1 cellular context compared by ENCODE assay signal in genomic region chr10:28211759-28212158, GRCh38.
TF ChIP-seq lines count a peak whose summit lies in the region.

No MANE protein-coding gene starts in this region.

TF ChIP-seq in HCT116, 20 proteins besides CTCF, POLR2A, EP300 and RAD21 (continued from another document):
- TF ChIP-seq CBX3 (IDR thresholded peaks at IDR 0.05; ENCODE audit: low read depth) (no peak), POLR2AphosphoS5 (IDR thresholded peaks at IDR 0.05; ENCODE audit: low read depth, low read length) (no peak), REST (IDR thresholded peaks at IDR 0.05; ENCODE audit: low read depth) (no peak), ZBTB33 (IDR thresholded peaks at IDR 0.05; ENCODE audit: extremely low read depth, insufficient replicate concordance, low read length) (no peak), ATF3 (IDR thresholded peaks at IDR 0.05) (no peak), MAX (IDR thresholded peaks at IDR 0.05) (no peak), ZNF274 (IDR thresholded peaks at IDR 0.05; ENCODE audit: low read depth, low read length) (no peak), YY1 (IDR thresholded peaks at IDR 0.05; ENCODE audit: extremely low read depth, insufficient replicate concordance, low read depth, low read length) (no peak), SP1 (IDR thresholded peaks at IDR 0.05; ENCODE audit: low read depth) (no peak), ZFX (IDR thresholded peaks at IDR 0.05) (no peak), FOSL1 (IDR thresholded peaks at IDR 0.05; ENCODE audit: low read depth) (no peak), EZH2 (IDR thresholded peaks at IDR 0.05) (no peak), SRF (IDR thresholded peaks at IDR 0.05; ENCODE audit: low read depth) (no peak)
